In genomic region chr10:68625316-68625921, GRCh38 we compare ENCODE assay signal across 16 cellular contexts.
DNase-seq lines count a peak whose midpoint lies in the region; ATAC-seq and TF ChIP-seq lines count a peak whose summit lies in the region.
"Had no signal": no experiment of that assay in that cellular context is flagged by ENCODE, and none has a peak within 500 bp of the region (broad histone marks: within the 10 kb centered on the region; RNA-seq: fewer than 3 reads in every experiment).

No MANE protein-coding gene starts in this region.

- peaks cover 23% of the 10 kb centered on the region for H4K20me1 ChIP-seq in Loucy (ENCODE audit: insufficient read depth, low read length, poor library complexity, severe bottlenecking)

- peaks cover 25% of the 10 kb centered on the region for H3K4me1 ChIP-seq in Loucy (ENCODE audit: insufficient read depth, low read length, poor library complexity, severe bottlenecking)

- H3K27me3 Mint-ChIP-seq in natural killer cell (ENCODE audit: low read depth in 2 of 2): no peaks in the 10 kb centered on the region
- no peaks in the 10 kb centered on the region for H3K27me3 Mint-ChIP-seq in natural killer cell treated with Interleukin-12 subunit alpha and Interleukin-12 subunit beta and Interleukin-15 and Interleukin-18, amount 100 ng/mL, for 72 hours

- no peak for TF ChIP-seq CTCF in natural killer cell (IDR thresholded peaks at IDR 0.05)
- no peak for TF ChIP-seq CTCF in Loucy (conservative IDR thresholded peaks at IDR 0.05; ENCODE audit: low read length)
- no peak for TF ChIP-seq CTCF in choroid plexus epithelial cell (conservative IDR thresholded peaks at IDR 0.05; ENCODE audit: low read depth, low read length)

- ATAC-seq in natural killer cell: no peak
- ATAC-seq in natural killer cell treated with Interleukin-12 subunit alpha and Interleukin-12 subunit beta and Interleukin-15 and Interleukin-18, amount 100 ng/mL, for 72 hours: no peak
- no peak for ATAC-seq in HG02885 (IDR thresholded peaks at IDR 0.05; ENCODE audit: poor library complexity, unreplicated experiment)
- ATAC-seq: left cardiac atrium had no signal

- no peaks in the 10 kb centered on the region for H3K27me3 ChIP-seq in Loucy (ENCODE audit: insufficient read depth, low read length, poor library complexity, severe bottlenecking)
- H3K27me3 ChIP-seq: sigmoid colon had no signal

- peak overlapping the region; percentile 48 for H3K4me2 ChIP-seq in Loucy (ENCODE audit: low read depth, low read length, poor library complexity, severe bottlenecking)

- H3K4me3 ChIP-seq in Loucy (ENCODE audit: low read length, poor library complexity, severe bottlenecking): peak overlapping the region; percentile 32
- H3K4me3 ChIP-seq in choroid plexus epithelial cell (ENCODE audit: low read depth, low read length): no peak overlapping the region
- H3K4me3 ChIP-seq: sigmoid colon had no signal

- H3K9me2 ChIP-seq in Loucy (replicated peaks; ENCODE audit: low read depth, low read length): no peaks in the 10 kb centered on the region

- intact Hi-C loops in natural killer cell (cut with micrococcal nuclease): no loop called here

- H2AFZ ChIP-seq in Loucy (ENCODE audit: low read length): no peak overlapping the region

- no peak overlapping the region for H3K4me3 Mint-ChIP-seq in natural killer cell
- H3K4me3 Mint-ChIP-seq in natural killer cell treated with Interleukin-12 subunit alpha and Interleukin-12 subunit beta and Interleukin-15 and Interleukin-18, amount 100 ng/mL, for 72 hours: no peak overlapping the region
- H3K4me3 Mint-ChIP-seq: activated T-helper 1 cell treated with anti-CD3 and anti-CD28 coated beads, Interleukin-12 subunit alpha, Interleukin-12 subunit beta, Interleukin-2, Interleukin-4 antibody, amounts not matched to agents 30 ng/mL and 10 ng/mL and 1 ng/mL, durations not matched to agents 14 hours and 24 hours and 36 hours had no signal

- H3K36me3 ChIP-seq in Loucy (ENCODE audit: insufficient read depth, low read length): no peaks in the 10 kb centered on the region
- H3K36me3 ChIP-seq: sigmoid colon had no signal

- H3K9me3 ChIP-seq in Loucy (ENCODE audit: insufficient read depth, low read depth, low read length): no peaks in the 10 kb centered on the region
- H3K9me3 ChIP-seq: sigmoid colon had no signal

- H3K36me3 Mint-ChIP-seq in natural killer cell: no peaks in the 10 kb centered on the region
- H3K36me3 Mint-ChIP-seq in natural killer cell treated with Interleukin-12 subunit alpha and Interleukin-12 subunit beta and Interleukin-15 and Interleukin-18, amount 100 ng/mL, for 72 hours: no peaks in the 10 kb centered on the region

- no peaks in the 10 kb centered on the region for H3F3A ChIP-seq in Loucy (ENCODE audit: low read depth)

- H3K27ac Mint-ChIP-seq in natural killer cell: peak overlapping the region; percentile 37 to 56
- peak overlapping the region in 1 of 2 donors; percentile 50 for H3K27ac Mint-ChIP-seq in natural killer cell treated with Interleukin-12 subunit alpha and Interleukin-12 subunit beta and Interleukin-15 and Interleukin-18, amount 100 ng/mL, for 72 hours
- H3K27ac Mint-ChIP-seq: activated T-helper 1 cell treated with anti-CD3 and anti-CD28 coated beads, Interleukin-12 subunit alpha, Interleukin-12 subunit beta, Interleukin-2, Interleukin-4 antibody, amounts not matched to agents 30 ng/mL and 10 ng/mL and 1 ng/mL, durations not matched to agents 14 hours and 24 hours and 36 hours had no signal

- H3K9ac ChIP-seq in Loucy (ENCODE audit: low read depth, low read length, poor library complexity, severe bottlenecking): no peak overlapping the region

- peaks cover 23% of the 10 kb centered on the region in 2 donors for H3K4me1 Mint-ChIP-seq in natural killer cell
- H3K4me1 Mint-ChIP-seq in natural killer cell treated with Interleukin-12 subunit alpha and Interleukin-12 subunit beta and Interleukin-15 and Interleukin-18, amount 100 ng/mL, for 72 hours (ENCODE audit: low read depth in 2 of 2): peaks cover 11 to 15% of the 10 kb centered on the region in 2 donors

- H3K9me3 Mint-ChIP-seq in natural killer cell: no peaks in the 10 kb centered on the region
- H3K9me3 Mint-ChIP-seq in natural killer cell treated with Interleukin-12 subunit alpha and Interleukin-12 subunit beta and Interleukin-15 and Interleukin-18, amount 100 ng/mL, for 72 hours: no peaks in the 10 kb centered on the region
- H3K9me3 Mint-ChIP-seq: activated T-helper 1 cell treated with anti-CD3 and anti-CD28 coated beads, Interleukin-12 subunit alpha, Interleukin-12 subunit beta, Interleukin-2, Interleukin-4 antibody, amounts not matched to agents 30 ng/mL and 10 ng/mL and 1 ng/mL, durations not matched to agents 14 hours and 24 hours and 36 hours had no signal

- DNase-seq in natural killer cell: no peak
- DNase-seq in natural killer cell treated with Interleukin-12 subunit alpha and Interleukin-12 subunit beta and Interleukin-15 and Interleukin-18, amount 100 ng/mL, for 72 hours (ENCODE audit: low spot score): no peak
- DNase-seq in choroid plexus epithelial cell (ENCODE audit: low read depth): peak; percentile 28
- no peak for DNase-seq in activated CD8-positive, alpha-beta memory T cell treated with anti-CD3 and anti-CD28 coated beads for 24 hours
- DNase-seq in activated gamma-delta T cell treated with Interleukin-2 at 50 U/mL for 16 hours: no peak
- no peak for DNase-seq in OCI-M2 (lab: John Stamatoyannopoulos, UW; ENCODE audit: unreplicated experiment)
- DNase-seq: aorta; foreskin fibroblast; KG1; left cardiac atrium; NCI-H1417 treated with DMSO at 0.1 percent for 48 hours; sigmoid colon; stimulated activated CD4-positive, alpha-beta T cell treated with anti-CD3 and anti-CD28 coated beads, Interleukin-4, amount 100 ng/mL, for 1 hour had no signal

- peaks cover 67% of the 10 kb centered on the region; the same call in 1 of the 2 replicates for H3K79me2 ChIP-seq in Loucy (ENCODE audit: insufficient read depth, low read length)
